Comparison of ENCODE assay signal across 2 cellular contexts in genomic region chr4:182091128-182091527, GRCh38.
TF ChIP-seq lines count a peak whose summit lies in the region.

No MANE protein-coding gene starts in this region.

TF ChIP-seq in GM23338, 12 proteins besides CTCF, POLR2A, EP300 and RAD21 (continued from another document):
- TF ChIP-seq ZNF462 (CRISPR knock-in tag; IDR thresholded peaks at IDR 0.05) (no peak), CREB1 (CRISPR knock-in tag; IDR thresholded peaks at IDR 0.05; ENCODE audit: low read depth) (no peak), STAT1 (IDR thresholded peaks at IDR 0.05; ENCODE audit: unreplicated experiment) (no peak), EZH2 (IDR thresholded peaks at IDR 0.05; ENCODE audit: low read depth, unreplicated experiment) (no peak)

TF ChIP-seq in WTC11, 78 proteins besides CTCF, POLR2A, EP300 and RAD21 (continued from another document):
- no peak for TF ChIP-seq CREB1 (CRISPR knock-in tag; IDR thresholded peaks at IDR 0.05)
- TF ChIP-seq ZNF121 (CRISPR knock-in tag; IDR thresholded peaks at IDR 0.05): no peak
- TF ChIP-seq ESRRA (CRISPR knock-in tag; IDR thresholded peaks at IDR 0.05; ENCODE audit: borderline replicate concordance): no peak
- TF ChIP-seq MAX (CRISPR knock-in tag; IDR thresholded peaks at IDR 0.05): no peak
- TF ChIP-seq ATF3 (CRISPR knock-in tag; conservative IDR thresholded peaks at IDR 0.05): no peak
- TF ChIP-seq ELF4 (CRISPR knock-in tag; IDR thresholded peaks at IDR 0.05; ENCODE audit: low read depth): no peak
- TF ChIP-seq NR1H2 (CRISPR knock-in tag; IDR thresholded peaks at IDR 0.05): no peak
- no peak for TF ChIP-seq MYBL2 (CRISPR knock-in tag; IDR thresholded peaks at IDR 0.05)
- TF ChIP-seq ZNF416 (CRISPR knock-in tag; IDR thresholded peaks at IDR 0.05): no peak
- no peak for TF ChIP-seq SMAD4 (CRISPR knock-in tag; IDR thresholded peaks at IDR 0.05)
- no peak for TF ChIP-seq AFF4 (CRISPR knock-in tag; IDR thresholded peaks at IDR 0.05; ENCODE audit: borderline replicate concordance)
